Comparison of ENCODE assay signal across 11 cellular contexts in the genomic region with DNA sequence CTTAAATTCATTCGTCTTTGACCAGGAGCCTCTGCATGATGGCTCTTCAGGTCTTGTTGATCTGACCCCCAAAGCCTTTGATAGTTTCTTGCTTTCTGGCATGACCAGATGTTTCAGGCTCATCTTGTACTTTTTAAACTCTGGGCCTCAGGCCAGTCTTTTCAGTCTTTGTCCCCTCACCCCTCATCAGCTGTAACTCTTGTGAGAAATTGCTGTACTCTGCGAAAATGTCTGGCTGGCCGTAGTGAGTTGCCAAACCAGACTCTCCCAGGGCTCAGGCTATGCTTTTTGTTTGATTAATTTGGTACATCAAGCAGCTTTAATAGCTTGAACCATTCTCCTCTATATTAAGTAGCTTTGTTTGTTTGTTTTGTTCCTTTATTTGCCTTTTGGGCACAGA.
DNase-seq lines count a peak whose midpoint lies in the region; ATAC-seq, FAIRE-seq and TF ChIP-seq lines count a peak whose summit lies in the region.
"Had no signal": no experiment of that assay in that cellular context is flagged by ENCODE, and none has a peak within 500 bp of the region (broad histone marks: within the 10 kb centered on the region; RNA-seq: fewer than 3 reads in every experiment).

No MANE protein-coding gene starts in this region.

- no peak overlapping the region for H3K18ac ChIP-seq in mesendoderm (ENCODE audit: low read length)

- no peak overlapping the region for H2BK120ac ChIP-seq in mesendoderm (ENCODE audit: low read depth, low read length)

- TF ChIP-seq POLR2A in esophagus squamous epithelium (IDR thresholded peaks at IDR 0.05): no peak

- H3K79me1 ChIP-seq in mesendoderm (ENCODE audit: low read length): no peaks in the 10 kb centered on the region

- no peak overlapping the region for H2BK15ac ChIP-seq in mesendoderm (replicated peaks; ENCODE audit: low read depth)

- H4K5ac ChIP-seq in mesendoderm (ENCODE audit: low read length): no peak overlapping the region

- H3K4ac ChIP-seq in mesendoderm (ENCODE audit: low read depth, low read length): no peak overlapping the region

- H3K27me3 ChIP-seq in esophagus squamous epithelium: no peaks in the 10 kb centered on the region
- H3K27me3 ChIP-seq in mesendoderm (ENCODE audit: insufficient read depth, low read length, poor library complexity): no peaks in the 10 kb centered on the region

- H3K4me1 Mint-ChIP-seq in naive thymus-derived CD8-positive, alpha-beta T cell: peaks cover 18 to 46% (median 36%) of the 10 kb centered on the region in 4 donors

- H3K23ac ChIP-seq in mesendoderm (ENCODE audit: low read length): no peak overlapping the region

- no peak overlapping the region for H2BK5ac ChIP-seq in mesendoderm (ENCODE audit: low read length)

- H3K36me3 ChIP-seq in esophagus squamous epithelium (peaks cover 0 to 4% (median 0%) of the 10 kb centered on the region in 3 donors), mesendoderm (ENCODE audit: control insufficient read depth, insufficient read depth, low read length) (no peaks in the 10 kb centered on the region)

- H3K27ac ChIP-seq in esophagus squamous epithelium: peak overlapping the region in 1 of 4 donors; percentile 7
- H3K27ac ChIP-seq in mesendoderm (ENCODE audit: low read depth, low read length): no peak overlapping the region

- H3K4me2 ChIP-seq in mesendoderm (ENCODE audit: low read length): no peak overlapping the region

- no peaks in the 10 kb centered on the region for H3K27me3 Mint-ChIP-seq in naive thymus-derived CD8-positive, alpha-beta T cell

- no peak overlapping the region for H3K56ac ChIP-seq in mesendoderm (ENCODE audit: low read length)

- intact Hi-C loops in esophagus squamous epithelium (cut with DNase I): no loop called here

- H4K8ac ChIP-seq in mesendoderm (ENCODE audit: low read depth, low read length): no peak overlapping the region

- H3K4me3 ChIP-seq in esophagus squamous epithelium: no peak overlapping the region
- no peak overlapping the region for H3K4me3 ChIP-seq in mesendoderm (ENCODE audit: low read length)

- WGBS in esophagus squamous epithelium, 2 donors: 55 to 61% methylated on average over 3 of the region's 3 CpGs
- no CpG with 5 or more reads among the region's 3 CpGs for WGBS in mesendoderm (ENCODE audit: extremely low coverage, insufficient coverage, low lambda C conversion rate)

- H2AK5ac ChIP-seq in mesendoderm (ENCODE audit: low read length): no peak overlapping the region

- H3K9me3 Mint-ChIP-seq in naive thymus-derived CD8-positive, alpha-beta T cell: peaks cover 0 to 23% (median 20%) of the 10 kb centered on the region in 9 donors

- H3K36me3 Mint-ChIP-seq in naive thymus-derived CD8-positive, alpha-beta T cell: peaks cover 8 to 31% (median 12%) of the 10 kb centered on the region in 3 donors

- H3K9ac ChIP-seq in mesendoderm (ENCODE audit: low read length): no peak overlapping the region

- H3K9me3 ChIP-seq in esophagus squamous epithelium: peaks cover 0 to 8% (median 5%) of the 10 kb centered on the region in 3 donors

- peaks cover 0 to 16% (median 10%) of the 10 kb centered on the region in 3 donors for H3K4me1 ChIP-seq in esophagus squamous epithelium
- no peaks in the 10 kb centered on the region for H3K4me1 ChIP-seq in mesendoderm (ENCODE audit: control insufficient read depth, low read depth, low read length)

- no peak for TF ChIP-seq CTCF in esophagus squamous epithelium (IDR thresholded peaks at IDR 0.05)

- no peak for ATAC-seq in naive thymus-derived CD8-positive, alpha-beta T cell
- ATAC-seq in GM18867 (IDR thresholded peaks at IDR 0.05; ENCODE audit: unreplicated experiment): no peak

- FAIRE-seq in endometrium (lab: Jason Lieb, UNC): peak; percentile 96
- FAIRE-seq: D721Med had no signal

- H3K4me3 Mint-ChIP-seq in naive thymus-derived CD8-positive, alpha-beta T cell: peak overlapping the region in 6 of 10 donors; percentile 20 to 76 (median 38)

- peak; percentile 31 for DNase-seq in Ammon's horn (ENCODE audit: low spot score)
- DNase-seq in M059J (ENCODE audit: low read depth): peak; percentile 52
- DNase-seq in naive thymus-derived CD8-positive, alpha-beta T cell: no peak
- no peak for DNase-seq in stimulated activated CD8-positive, alpha-beta memory T cell treated with anti-CD3 and anti-CD28 coated beads, Interleukin-4, amount 100 ng/mL, for 48 hours
- no peak for DNase-seq in esophagus squamous epithelium (lab: John Stamatoyannopoulos, UW)
- DNase-seq in mesendoderm: no peak
- DNase-seq: activated naive CD4-positive, alpha-beta T cell; islet precursor cell had no signal

- peak overlapping the region; percentile 35 to 89 (median 76) for H3K27ac Mint-ChIP-seq in naive thymus-derived CD8-positive, alpha-beta T cell

- H3K79me2 ChIP-seq in mesendoderm (ENCODE audit: control insufficient read depth, insufficient read depth, low read length): no peaks in the 10 kb centered on the region

- POLR2A ChIA-PET in naive thymus-derived CD8-positive, alpha-beta T cell (lab: Charles Lee): no interaction called here

Comparison
In these comparisons a context has a peak if more than half of its experiments do, and no peak if none do; other contexts are left out.
1. DNase-seq: peak in Ammon's horn (single experiment) and M059J (single experiment); none in naive thymus-derived CD8-positive, alpha-beta T cell (0 of 10), stimulated activated CD8-positive, alpha-beta memory T cell treated with anti-CD3 and anti-CD28 coated beads, Interleukin-4, amount 100 ng/mL, for 48 hours (single experiment), esophagus squamous epithelium (single experiment) and mesendoderm (single experiment).